In genomic region chr14:24106672-24107271, GRCh38 we compare ENCODE assay signal across 2 cellular contexts.
TF ChIP-seq lines count a peak whose summit lies in the region.

No MANE protein-coding gene starts in this region.

TF ChIP-seq in IMR-90, 13 proteins besides CTCF, POLR2A, EP300 and RAD21:
- TF ChIP-seq CEBPB (IDR thresholded peaks at IDR 0.05; ENCODE audit: low read depth, low read length) (no peak), MAFK (IDR thresholded peaks at IDR 0.05; ENCODE audit: low read depth, low read length) (peak; percentile 91), BHLHE40 (IDR thresholded peaks at IDR 0.05; ENCODE audit: low read depth, low read length) (no peak), RFX5 (IDR thresholded peaks at IDR 0.05; ENCODE audit: low read depth, low read length) (no peak)

TF ChIP-seq in H1, 55 proteins besides CTCF, POLR2A, EP300 and RAD21:
- no peak for TF ChIP-seq CBX8 (IDR thresholded peaks at IDR 0.05; ENCODE audit: borderline replicate concordance, low read depth, low read length)
- peak; percentile 51; the same call in 1 of the 2 replicates for TF ChIP-seq MAFK (IDR thresholded peaks at IDR 0.05; ENCODE audit: low read depth, low read length)
